In genomic region chr1:37931493-37932158, GRCh38 we compare ENCODE assay signal across 8 cellular contexts. TPM values are rescaled to one million over a fixed set of nuclear protein-coding genes. Genes with fewer than 3 reads are reported as not detected.
DNase-seq lines count a peak whose midpoint lies in the region; ATAC-seq and TF ChIP-seq lines count a peak whose summit lies in the region.

No MANE protein-coding gene starts in this region.

- ATAC-seq in naive thymus-derived CD8-positive, alpha-beta T cell = peak; percentile 97 to 99
- ATAC-seq in stimulated activated memory B cell treated with anti-CD40 and anti-IgM and Interleukin-4, amounts not matched to agents 10 μg/mL and 1 μg/mL and 100 μg/mL, for 72 hours = peak; percentile 99

- peak overlapping the region; percentile 92 for H3K4me2 ChIP-seq in fibroblast of lung (ENCODE audit: extremely low read depth, insufficient read depth, low read length)

- peak overlapping the region; percentile 68 for H2AFZ ChIP-seq in fibroblast of lung (ENCODE audit: low read length)

- H3K27ac Mint-ChIP-seq in activated T-helper 1 cell treated with anti-CD3 and anti-CD28 coated beads, Interleukin-12 subunit alpha, Interleukin-12 subunit beta, Interleukin-2, Interleukin-4 antibody, amounts not matched to agents 30 ng/mL and 10 ng/mL and 1 ng/mL, durations not matched to agents 14 hours and 24 hours and 36 hours = peak overlapping the region; percentile 81
- H3K27ac Mint-ChIP-seq in naive thymus-derived CD8-positive, alpha-beta T cell = peak overlapping the region; percentile 75 to 99 (median 90)
- H3K27ac Mint-ChIP-seq in stimulated activated memory B cell treated with anti-CD40 and anti-IgM and Interleukin-4, amounts not matched to agents 10 μg/mL and 1 μg/mL and 100 μg/mL, for 72 hours = peak overlapping the region; percentile 85

- intact Hi-C loops in activated T-helper 1 cell treated with anti-CD3 and anti-CD28 coated beads, Interleukin-12 subunit alpha, Interleukin-12 subunit beta, Interleukin-2, Interleukin-4 antibody, amounts not matched to agents 30 ng/mL and 10 ng/mL and 1 ng/mL, durations not matched to agents 14 hours and 24 hours and 36 hours (cut with micrococcal nuclease) = loop anchor here (1.0 to 2.0 kb wide), 6 partner anchors 16 to 452 kb away; partner anchors contain the start of genes CDCA8, INPP5B, MTF1 and SF3A3

- POLR2A ChIA-PET in naive thymus-derived CD8-positive, alpha-beta T cell (lab: Charles Lee) = interaction anchor here (0.9 to 2.0 kb wide), 10 partner anchors 9 to 79 kb away, joined by 3 to 10 read pairs (median 4); partner anchors contain the start of genes INPP5B and MTF1

- H3K9me3 Mint-ChIP-seq in activated T-helper 1 cell treated with anti-CD3 and anti-CD28 coated beads, Interleukin-12 subunit alpha, Interleukin-12 subunit beta, Interleukin-2, Interleukin-4 antibody, amounts not matched to agents 30 ng/mL and 10 ng/mL and 1 ng/mL, durations not matched to agents 14 hours and 24 hours and 36 hours = no peaks in the 10 kb centered on the region
- H3K9me3 Mint-ChIP-seq in naive thymus-derived CD8-positive, alpha-beta T cell = no peaks in the 10 kb centered on the region
- H3K9me3 Mint-ChIP-seq in stimulated activated memory B cell treated with anti-CD40 and anti-IgM and Interleukin-4, amounts not matched to agents 10 μg/mL and 1 μg/mL and 100 μg/mL, for 72 hours = no peaks in the 10 kb centered on the region

- H3K9me3 ChIP-seq in fibroblast of lung (ENCODE audit: control insufficient read depth, insufficient read depth, low read depth, low read length) = no peaks in the 10 kb centered on the region

- no peaks in the 10 kb centered on the region for H4K20me1 ChIP-seq in fibroblast of lung (ENCODE audit: control insufficient read depth, extremely low read depth, insufficient read depth, low read length)

- H3K4me1 Mint-ChIP-seq in activated T-helper 1 cell treated with anti-CD3 and anti-CD28 coated beads, Interleukin-12 subunit alpha, Interleukin-12 subunit beta, Interleukin-2, Interleukin-4 antibody, amounts not matched to agents 30 ng/mL and 10 ng/mL and 1 ng/mL, durations not matched to agents 14 hours and 24 hours and 36 hours (ENCODE audit: low read depth) = peaks cover 27% of the 10 kb centered on the region
- peaks cover 18 to 51% (median 45%) of the 10 kb centered on the region in 4 donors for H3K4me1 Mint-ChIP-seq in naive thymus-derived CD8-positive, alpha-beta T cell
- H3K4me1 Mint-ChIP-seq in stimulated activated memory B cell treated with anti-CD40 and anti-IgM and Interleukin-4, amounts not matched to agents 10 μg/mL and 1 μg/mL and 100 μg/mL, for 72 hours = peaks cover 43% of the 10 kb centered on the region

- TF ChIP-seq CTCF in fibroblast of lung (conservative IDR thresholded peaks at IDR 0.05 in 1 of 2, IDR thresholded peaks at IDR 0.05 in 1 of 2; ENCODE audit: low read depth in 1 of 2, low read length in 2 of 2) = no peak

- H3K36me3 ChIP-seq in fibroblast of lung (ENCODE audit: control insufficient read depth, insufficient read depth, low read length) = no peaks in the 10 kb centered on the region

- H3K4me3 ChIP-seq in fibroblast of lung (replicated peaks in 1 of 4; ENCODE audit: control extremely low read depth in 1 of 4, insufficient read depth in 1 of 4, low read depth in 3 of 4, low read length in 4 of 4) = peak overlapping the region; percentile 39 to 67 (median 64)

- peak overlapping the region; percentile 38 for H3K27ac ChIP-seq in fibroblast of lung (ENCODE audit: insufficient read depth, low read length)

- no peaks in the 10 kb centered on the region for H3K27me3 Mint-ChIP-seq in activated T-helper 1 cell treated with anti-CD3 and anti-CD28 coated beads, Interleukin-12 subunit alpha, Interleukin-12 subunit beta, Interleukin-2, Interleukin-4 antibody, amounts not matched to agents 30 ng/mL and 10 ng/mL and 1 ng/mL, durations not matched to agents 14 hours and 24 hours and 36 hours (ENCODE audit: insufficient read depth)
- no peaks in the 10 kb centered on the region for H3K27me3 Mint-ChIP-seq in naive thymus-derived CD8-positive, alpha-beta T cell
- no peaks in the 10 kb centered on the region for H3K27me3 Mint-ChIP-seq in stimulated activated memory B cell treated with anti-CD40 and anti-IgM and Interleukin-4, amounts not matched to agents 10 μg/mL and 1 μg/mL and 100 μg/mL, for 72 hours

- peaks cover 8% of the 10 kb centered on the region for H3K4me1 ChIP-seq in fibroblast of lung (ENCODE audit: control insufficient read depth, extremely low read depth, insufficient read depth, low read length)

- peaks cover 2% of the 10 kb centered on the region for H3K79me2 ChIP-seq in fibroblast of lung (ENCODE audit: control insufficient read depth, insufficient read depth, low read length)

- peak overlapping the region; percentile 66 for H3K9ac ChIP-seq in fibroblast of lung (ENCODE audit: insufficient read depth, low read length)

- DNase-seq in EL (peak; percentile 97), GOT3 (lab: John Stamatoyannopoulos, UW) (peak; percentile 79), LHCN-M2 (ENCODE audit: low read depth) (peak; percentile 91), RKO (ENCODE audit: low spot score) (peak; percentile 94), fibroblast of lung (ENCODE audit: low read depth in 2 of 2) (peak; percentile 87 to 92)
- peak; percentile 96 for DNase-seq in activated T-helper 1 cell treated with anti-CD3 and anti-CD28 coated beads, Interleukin-12 subunit alpha, Interleukin-12 subunit beta, Interleukin-2, Interleukin-4 antibody, amounts not matched to agents 30 ng/mL and 10 ng/mL and 1 ng/mL, durations not matched to agents 14 hours and 24 hours and 36 hours (ENCODE audit: low spot score)
- peak; percentile 93 to 97 (median 96) for DNase-seq in naive thymus-derived CD8-positive, alpha-beta T cell

- peaks cover 9% of the 10 kb centered on the region for H3K36me3 Mint-ChIP-seq in activated T-helper 1 cell treated with anti-CD3 and anti-CD28 coated beads, Interleukin-12 subunit alpha, Interleukin-12 subunit beta, Interleukin-2, Interleukin-4 antibody, amounts not matched to agents 30 ng/mL and 10 ng/mL and 1 ng/mL, durations not matched to agents 14 hours and 24 hours and 36 hours (ENCODE audit: low read depth)
- H3K36me3 Mint-ChIP-seq in naive thymus-derived CD8-positive, alpha-beta T cell = peaks cover 0 to 6% (median 0%) of the 10 kb centered on the region in 3 donors
- peaks cover 30% of the 10 kb centered on the region for H3K36me3 Mint-ChIP-seq in stimulated activated memory B cell treated with anti-CD40 and anti-IgM and Interleukin-4, amounts not matched to agents 10 μg/mL and 1 μg/mL and 100 μg/mL, for 72 hours

- peak overlapping the region; percentile 95 for H3K4me3 Mint-ChIP-seq in activated T-helper 1 cell treated with anti-CD3 and anti-CD28 coated beads, Interleukin-12 subunit alpha, Interleukin-12 subunit beta, Interleukin-2, Interleukin-4 antibody, amounts not matched to agents 30 ng/mL and 10 ng/mL and 1 ng/mL, durations not matched to agents 14 hours and 24 hours and 36 hours
- peak overlapping the region; percentile 86 to 99 (median 94) for H3K4me3 Mint-ChIP-seq in naive thymus-derived CD8-positive, alpha-beta T cell
- peak overlapping the region; percentile 95 for H3K4me3 Mint-ChIP-seq in stimulated activated memory B cell treated with anti-CD40 and anti-IgM and Interleukin-4, amounts not matched to agents 10 μg/mL and 1 μg/mL and 100 μg/mL, for 72 hours

- H3K27me3 ChIP-seq in fibroblast of lung (ENCODE audit: control insufficient read depth, insufficient read depth, low read length) = no peaks in the 10 kb centered on the region

RNA-seq across cellular contexts. Expression of gene INPP5B, which starts 15.2 kb away (rescaled TPM):
- total RNA-seq in LHCN-M2 (2014; rRNA removed) = 20.1 and 22.7 TPM in 2 replicates
- 10.4 TPM for polyA plus RNA-seq in LHCN-M2 (2012)
- 23.6 and 27.2 TPM in 2 replicates for total RNA-seq in activated T-helper 1 cell treated with anti-CD3 and anti-CD28 coated beads, Interleukin-12 subunit alpha, Interleukin-12 subunit beta, Interleukin-2, Interleukin-4 antibody, amounts not matched to agents 30 ng/mL and 10 ng/mL and 1 ng/mL, durations not matched to agents 14 hours and 24 hours and 36 hours
- total RNA-seq in fibroblast of lung = 42.1 and 55.0 TPM in 2 replicates
- polyA plus RNA-seq in fibroblast of lung = 18.8 and 23.6 TPM in 2 replicates
- 9.5 and 10.6 TPM in 2 replicates for polyA plus RNA-seq in fibroblast of lung (2012)
- polyA minus RNA-seq in fibroblast of lung (ENCODE audit: low replicate concordance) = 16.1 and 30.9 TPM in 2 replicates
- total RNA-seq in naive thymus-derived CD8-positive, alpha-beta T cell = 10 to 100 TPM; 40.8 to 46.7 TPM
- 10 to 100 TPM; 11.3 to 22.0 (median 18.5) TPM for polyA plus RNA-seq in naive thymus-derived CD8-positive, alpha-beta T cell

RNA-seq across cellular contexts. Expression of gene SF3A3, which starts 58.2 kb away (rescaled TPM):
- total RNA-seq in LHCN-M2 (2014; rRNA removed) (86.7 and 96.1 TPM in 2 replicates), fibroblast of lung (72.3 and 97.8 TPM in 2 replicates)
- 63.9 TPM for polyA plus RNA-seq in LHCN-M2 (2012)
- total RNA-seq in activated T-helper 1 cell treated with anti-CD3 and anti-CD28 coated beads, Interleukin-12 subunit alpha, Interleukin-12 subunit beta, Interleukin-2, Interleukin-4 antibody, amounts not matched to agents 30 ng/mL and 10 ng/mL and 1 ng/mL, durations not matched to agents 14 hours and 24 hours and 36 hours = 136 and 138 TPM in 2 replicates
- polyA plus RNA-seq in fibroblast of lung = 60.3 and 62.4 TPM in 2 replicates
- polyA plus RNA-seq in fibroblast of lung (2012) = 61.1 and 76.1 TPM in 2 replicates
- polyA minus RNA-seq in fibroblast of lung (ENCODE audit: low replicate concordance) = 8.6 and 17.5 TPM in 2 replicates
- 10 to 100 TPM; 67.0 to 72.0 TPM for total RNA-seq in naive thymus-derived CD8-positive, alpha-beta T cell
- 100 to 1,000 TPM in 1 of 3 donors, 10 to 100 TPM in 2; 97.4 to 101 (median 98.1) TPM for polyA plus RNA-seq in naive thymus-derived CD8-positive, alpha-beta T cell

Comparison
In these comparisons a context has a peak if more than half of its experiments do, and no peak if none do; other contexts are left out.
1. Peak in every context shown above with its lines: DNase-seq, ATAC-seq, H3K4me3 ChIP-seq and H3K27ac ChIP-seq.